ENCODE assay signal across 8 cellular contexts in the genomic region with DNA sequence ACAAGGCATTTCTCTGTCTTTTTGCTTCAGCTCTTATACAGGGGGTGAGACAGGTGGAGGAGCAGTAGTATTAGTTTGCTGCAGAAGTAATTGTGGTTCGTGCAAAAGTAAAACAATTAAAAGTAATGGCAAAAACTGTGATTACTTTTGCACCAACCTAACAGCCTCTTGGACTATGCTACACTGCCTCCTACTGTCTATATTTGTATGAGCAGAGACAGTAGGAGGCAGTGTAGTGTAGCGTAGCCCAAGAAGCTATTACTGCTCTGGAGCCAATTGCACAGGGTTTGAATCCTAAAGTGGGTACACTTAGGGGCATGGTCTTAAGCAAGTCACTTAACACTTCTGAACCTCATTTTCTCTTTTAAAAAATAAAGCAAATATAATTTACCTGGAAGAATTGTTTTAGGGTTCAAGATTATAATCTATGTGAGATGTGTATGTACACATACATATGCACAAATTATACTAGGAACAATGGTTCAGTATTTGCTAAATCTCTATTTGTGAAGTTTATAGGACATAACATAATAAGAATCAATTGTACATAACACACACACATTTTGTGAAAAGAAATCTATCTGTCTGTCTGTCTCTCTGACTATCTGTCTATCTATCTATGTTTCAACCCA.
DNase-seq lines count a peak whose midpoint lies in the region; ATAC-seq and TF ChIP-seq lines count a peak whose summit lies in the region.

No MANE protein-coding gene starts in this region.

- H3K4me3 ChIP-seq in GM12864 (ENCODE audit: low read depth, low read length) (no peak overlapping the region), HFF-Myc (replicated peaks; ENCODE audit: low read depth, low read length) (no peak overlapping the region)

- TF ChIP-seq CTCF in GM12864 (IDR thresholded peaks at IDR 0.05; ENCODE audit: low read depth, low read length, missing control alignments), result peak; percentile 61
- TF ChIP-seq CTCF in HFF-Myc (IDR thresholded peaks at IDR 0.05; ENCODE audit: low read depth, low read length, missing control alignments), result peak; percentile 14

- peak; percentile 58 for ATAC-seq in esophagus mucosa
- ATAC-seq in HG03045 (IDR thresholded peaks at IDR 0.05; ENCODE audit: unreplicated experiment), result no peak

- DNase-seq in GM12864 (ENCODE audit: low read depth), result peak; percentile 4
- no peak for DNase-seq in HFF-Myc (ENCODE audit: extremely low read depth, low read depth)
- peak; percentile 22 for DNase-seq in NCI-H460 (ENCODE audit: extremely low read depth, low read depth)
- no peak for DNase-seq in SHP77 (lab: John Stamatoyannopoulos, UW)
- no peak for DNase-seq in NCI-H2196 treated with DMSO at 0.1 percent for 48 hours (lab: John Stamatoyannopoulos, UW; ENCODE audit: unreplicated experiment)
- no peak for DNase-seq in C1 segment of cervical spinal cord (lab: John Stamatoyannopoulos, UW)

Comparison
In these comparisons a context has a peak if more than half of its experiments do, and no peak if none do; other contexts are left out.
1. DNase-seq: peak in GM12864 (single experiment) and NCI-H460 (single experiment); none in HFF-Myc (single experiment), SHP77 (0 of 2), NCI-H2196 treated with DMSO at 0.1 percent for 48 hours (single experiment) and C1 segment of cervical spinal cord (0 of 14).